ENCODE assay signal across 8 cellular contexts in genomic region chr3:153159771-153160397, GRCh38. TPM values are rescaled to one million over a fixed set of nuclear protein-coding genes. Genes with fewer than 3 reads are reported as not detected.
A peak's percentile ranks its signal among the peaks of the same experiment; 100 is the strongest.
DNase-seq lines count a peak whose midpoint lies in the region; ATAC-seq and TF ChIP-seq lines count a peak whose summit lies in the region.

No MANE protein-coding gene starts in this region.

- H3K27me3 ChIP-seq in CD8-positive, alpha-beta memory T cell (ENCODE audit: insufficient read depth, low read length, poor library complexity, severe bottlenecking), result no peaks in the 10 kb centered on the region
- H3K27me3 ChIP-seq in esophagus (ENCODE audit: control insufficient read depth in 1 of 2, insufficient read depth in 2 of 2, low read length in 2 of 2) (no peaks in the 10 kb centered on the region), parathyroid adenoma (ENCODE audit: control insufficient read depth, insufficient read depth, low read length) (no peaks in the 10 kb centered on the region)

- H2AFZ ChIP-seq in parathyroid adenoma, result peak overlapping the region; percentile 100

- peak overlapping the region; percentile 97 for H3K4me3 ChIP-seq in CD8-positive, alpha-beta memory T cell (ENCODE audit: low read length)
- H3K4me3 ChIP-seq in esophagus (ENCODE audit: low read depth in 1 of 2, low read length in 2 of 2), result peak overlapping the region in 1 of 2 donors; percentile 95
- H3K4me3 ChIP-seq in parathyroid adenoma (ENCODE audit: low read depth, low read length), result peak overlapping the region; percentile 81

- H3K4me1 ChIP-seq in CD8-positive, alpha-beta memory T cell (ENCODE audit: insufficient read depth, low read length), result peaks cover 15% of the 10 kb centered on the region
- H3K4me1 ChIP-seq in esophagus (ENCODE audit: control insufficient read depth in 2 of 2, insufficient read depth in 2 of 2, low read length in 1 of 2), result no peaks in the 10 kb centered on the region
- H3K4me1 ChIP-seq in parathyroid adenoma, result no peaks in the 10 kb centered on the region

- H3K9me3 Mint-ChIP-seq in CD8-positive, alpha-beta memory T cell, result no peaks in the 10 kb centered on the region

- no peak overlapping the region for H3K9ac ChIP-seq in parathyroid adenoma

- TF ChIP-seq CTCF in RWPE1 (conservative IDR thresholded peaks at IDR 0.05; ENCODE audit: low read depth), result no peak
- TF ChIP-seq CTCF in parathyroid adenoma (IDR thresholded peaks at IDR 0.05), result no peak

- H3K79me2 ChIP-seq in parathyroid adenoma, result peaks cover 4% of the 10 kb centered on the region

- peak overlapping the region; percentile 83 for H3K27ac ChIP-seq in CD8-positive, alpha-beta memory T cell (ENCODE audit: low read depth, low read length)
- peak overlapping the region; percentile 100 for H3K27ac ChIP-seq in RWPE1
- H3K27ac ChIP-seq in esophagus (ENCODE audit: low read depth in 2 of 2, low read length in 1 of 2), result peak overlapping the region; percentile 97 to 100
- H3K27ac ChIP-seq in parathyroid adenoma, result peak overlapping the region; percentile 92

- WGBS in esophagus, 2 donors, result 76 to 79% methylated on average over 9 of the region's 9 CpGs

- peaks cover 0 to 38% (median 1%) of the 10 kb centered on the region in 3 donors for H3K36me3 Mint-ChIP-seq in CD8-positive, alpha-beta memory T cell

- peak overlapping the region; percentile 94 to 99 (median 98) for H3K27ac Mint-ChIP-seq in CD8-positive, alpha-beta memory T cell

- peak overlapping the region; percentile 95 to 100 (median 99) for H3K4me3 Mint-ChIP-seq in CD8-positive, alpha-beta memory T cell

- no peaks in the 10 kb centered on the region for H3K9me3 ChIP-seq in CD8-positive, alpha-beta memory T cell (ENCODE audit: low read length)
- H3K9me3 ChIP-seq in esophagus (ENCODE audit: control insufficient read depth in 2 of 2, insufficient read depth in 1 of 2, low read depth in 1 of 2, low read length in 1 of 2) (no peaks in the 10 kb centered on the region), parathyroid adenoma (ENCODE audit: control insufficient read depth, low read length) (no peaks in the 10 kb centered on the region)

- CTCF ChIA-PET in CD8-positive, alpha-beta memory T cell (lab: Charles Lee), result interaction anchor here (1.2 to 5.9 kb wide), 6 partner anchors 9 to 131 kb away, joined by 3 to 47 read pairs (median 5); no protein-coding TSS in a partner anchor
- CTCF ChIA-PET in RWPE1 (lab: Yijun Ruan, JAX), result interaction anchor here (0.6 to 3.2 kb wide), 2 partner anchors 117 to 264 kb away, joined by 3 to 15 read pairs; no protein-coding TSS in a partner anchor

- H3K4me2 ChIP-seq in parathyroid adenoma (ENCODE audit: low read length), result peak overlapping the region; percentile 74

- no peak for ATAC-seq in HG02571 (IDR thresholded peaks at IDR 0.05; ENCODE audit: unreplicated experiment)
- no peak for ATAC-seq in HG03520 (IDR thresholded peaks at IDR 0.05; ENCODE audit: unreplicated experiment)
- no peak for ATAC-seq in GM21825 (IDR thresholded peaks at IDR 0.05; ENCODE audit: unreplicated experiment)

- peaks cover 17 to 25% (median 23%) of the 10 kb centered on the region in 3 donors for H3K4me1 Mint-ChIP-seq in CD8-positive, alpha-beta memory T cell

- POLR2A ChIA-PET in CD8-positive, alpha-beta memory T cell (lab: Charles Lee), result interaction anchor here (2.0 to 4.4 kb wide), 2 partner anchors 60 to 62 kb away, joined by 4 to 40 read pairs; no protein-coding TSS in a partner anchor
- POLR2A ChIA-PET in RWPE1 (lab: Yijun Ruan, JAX; ENCODE audit: low non-redundant PET), result interaction anchor here (0.6 to 2.0 kb wide), 3 partner anchors 95 to 117 kb away, joined by 3 to 12 read pairs (median 10); no protein-coding TSS in a partner anchor

- no peaks in the 10 kb centered on the region for H3K36me3 ChIP-seq in CD8-positive, alpha-beta memory T cell (ENCODE audit: insufficient read depth, low read length)
- H3K36me3 ChIP-seq in esophagus (ENCODE audit: control insufficient read depth in 2 of 2, insufficient read depth in 2 of 2, low read length in 1 of 2) (no peaks in the 10 kb centered on the region), parathyroid adenoma (ENCODE audit: control insufficient read depth, insufficient read depth, low read length) (no peaks in the 10 kb centered on the region)

- no peak for DNase-seq in CD8-positive, alpha-beta memory T cell
- DNase-seq in RWPE1 (ENCODE audit: low spot score) (no peak), Kasumi-1 (lab: John Stamatoyannopoulos, UW) (no peak)

- no peaks in the 10 kb centered on the region for H3K27me3 Mint-ChIP-seq in CD8-positive, alpha-beta memory T cell

RNA-seq across cellular contexts. Expression of gene RAP2B, which starts 2.1 kb away (rescaled TPM):
- 10 to 100 TPM; 17.8 to 18.3 TPM for total RNA-seq in CD8-positive, alpha-beta memory T cell
- 20.3 TPM for polyA plus RNA-seq in CD8-positive, alpha-beta memory T cell
- polyA plus RNA-seq in esophagus, result 10 to 100 TPM; 10.4 to 13.7 TPM
